8 cellular contexts compared by ENCODE assay signal in the genomic region with DNA sequence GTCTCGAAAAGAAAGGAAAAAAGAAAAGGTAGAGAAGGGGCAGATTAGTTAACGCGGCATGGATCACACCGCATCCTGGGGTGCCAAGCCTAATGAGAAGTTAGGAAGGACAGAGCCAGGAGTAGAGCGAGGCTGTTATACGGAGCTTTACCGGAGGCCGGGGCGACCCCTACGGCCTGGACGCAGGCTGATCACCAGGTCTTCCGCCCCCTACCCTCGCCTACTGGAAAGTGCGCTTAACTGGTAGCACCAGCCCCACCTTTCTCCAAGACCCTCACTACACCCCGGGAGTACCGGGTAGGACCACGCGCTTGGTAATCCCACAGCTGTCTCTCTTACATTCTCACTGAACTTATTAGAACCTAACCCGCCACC. TPM values are rescaled to one million over a fixed set of nuclear protein-coding genes. Genes with fewer than 3 reads are reported as not detected.
DNase-seq lines count a peak whose midpoint lies in the region; ATAC-seq, FAIRE-seq and TF ChIP-seq lines count a peak whose summit lies in the region.

No MANE protein-coding gene starts in this region.

- H3K79me2 ChIP-seq in KMS-11 (ENCODE audit: insufficient read depth, low read depth): peaks cover 15% of the 10 kb centered on the region; the same call in 1 of the 2 replicates

- H4K20me1 ChIP-seq in KMS-11 (ENCODE audit: insufficient read depth): no peaks in the 10 kb centered on the region

- no peaks in the 10 kb centered on the region for H3K36me3 ChIP-seq in KMS-11 (ENCODE audit: insufficient read depth)

- in situ Hi-C loops in astrocyte of the spinal cord (cut with HindIII; ENCODE audit: low sequenced_read_pairs): no loop called here

- peak overlapping the region; percentile 88 to 97 for H3K27ac ChIP-seq in A549
- peak overlapping the region; percentile 98 for H3K27ac ChIP-seq in KMS-11
- H3K27ac ChIP-seq in substantia nigra (ENCODE audit: low read depth, low read length, poor library complexity, severe bottlenecking): peak overlapping the region; percentile 62

- H3K9ac ChIP-seq in KMS-11: peak overlapping the region; percentile 97

- WGBS in A549 (ENCODE audit: missing lambda C conversion rate): 6% methylated on average over 19 of the region's 19 CpGs

- H3K4me3 ChIP-seq in A549: peak overlapping the region; percentile 79
- H3K4me3 ChIP-seq in KMS-11 (IDR thresholded peaks at IDR 0.05; ENCODE audit: insufficient read depth, low read depth, low read length): no peak overlapping the region
- peak overlapping the region; percentile 93 for H3K4me3 ChIP-seq in astrocyte of the spinal cord (ENCODE audit: low read depth, low read length)

- TF ChIP-seq POLR2A in A549 (IDR thresholded peaks at IDR 0.05; ENCODE audit: low read length) (no peak), GM12892 (IDR thresholded peaks at IDR 0.05; ENCODE audit: low read depth, low read length) (no peak)

- POLR2A ChIA-PET in A549 (lab: Yijun Ruan, JAX): interaction anchor here (0.6 to 3.1 kb wide), 14 partner anchors 9 to 1514 kb away, joined by 3 to 68 read pairs (median 4); a partner anchor contains a TSS

- H3K4me2 ChIP-seq in A549 (peak overlapping the region; percentile 71), KMS-11 (peak overlapping the region; percentile 90; the same call in 1 of the 2 replicates)

- no peak for TF ChIP-seq RAD21 in A549 (conservative IDR thresholded peaks at IDR 0.05 in 1 of 2, IDR thresholded peaks at IDR 0.05 in 1 of 2)

- peaks cover 18% of the 10 kb centered on the region for H3K4me1 ChIP-seq in A549
- H3K4me1 ChIP-seq in KMS-11 (ENCODE audit: low read depth, poor library complexity, severe bottlenecking): peaks cover 19% of the 10 kb centered on the region

- DNase-seq in A549 (ENCODE audit: low read depth in 1 of 2, low spot score in 1 of 2) (peak; percentile 21 to 59), GM12892 (ENCODE audit: insufficient read length) (peak; percentile 6), astrocyte of the spinal cord (ENCODE audit: low read depth, low spot score) (peak; percentile 27), left colon (peak in 1 of 2 donors; percentile 61), substantia nigra (lab: John Stamatoyannopoulos, UW) (peak in 5 of 49 donors; percentile 22 to 41 (median 25)), NCI-H1436 treated with DMSO at 0.1 percent for 48 hours (lab: John Stamatoyannopoulos, UW) (no peak)

- CTCF ChIA-PET in A549 (lab: Yijun Ruan, JAX): interaction anchor here (0.7 to 3.6 kb wide), 15 partner anchors 8 to 943 kb away, joined by 3 to 21 read pairs (median 6); a partner anchor contains a TSS

- TF ChIP-seq EP300 in A549 (IDR thresholded peaks at IDR 0.05): no peak

- peak overlapping the region; percentile 46 for H2AFZ ChIP-seq in KMS-11 (ENCODE audit: low read depth)

- no peaks in the 10 kb centered on the region; the same call in 2 of the 3 replicates for H3K9me3 ChIP-seq in A549

- FAIRE-seq in A549 (lab: Jason Lieb, UNC) (no peak), GM12892 (lab: Jason Lieb, UNC) (no peak)

- ATAC-seq in A549: peak; percentile 17; a peak in 5 of 6 replicates
- peak; percentile 9 for ATAC-seq in left colon
- ATAC-seq in GM21390 (IDR thresholded peaks at IDR 0.05; ENCODE audit: unreplicated experiment): no peak

- intact Hi-C loops in left colon (cut with DNase I, micrococcal nuclease): no loop called here

- no peak for TF ChIP-seq CTCF in A549 (IDR thresholded peaks at IDR 0.05)
- TF ChIP-seq CTCF in KMS-11 (conservative IDR thresholded peaks at IDR 0.05; ENCODE audit: low read depth, low read length): no peak
- peak; percentile 25 for TF ChIP-seq CTCF in astrocyte of the spinal cord (IDR thresholded peaks at IDR 0.05; ENCODE audit: low read depth, low read length)

- no peaks in the 10 kb centered on the region for H3K27me3 ChIP-seq in KMS-11 (ENCODE audit: insufficient read depth, low read depth)

TF ChIP-seq in A549, 52 proteins besides CTCF, POLR2A, EP300 and RAD21:
- TF ChIP-seq MYC (IDR thresholded peaks at IDR 0.05; ENCODE audit: borderline replicate concordance, low read length): 0 out of 2 replicates have a peak, but pooled peaks have one; percentile 6
- TF ChIP-seq, protein P1, sequence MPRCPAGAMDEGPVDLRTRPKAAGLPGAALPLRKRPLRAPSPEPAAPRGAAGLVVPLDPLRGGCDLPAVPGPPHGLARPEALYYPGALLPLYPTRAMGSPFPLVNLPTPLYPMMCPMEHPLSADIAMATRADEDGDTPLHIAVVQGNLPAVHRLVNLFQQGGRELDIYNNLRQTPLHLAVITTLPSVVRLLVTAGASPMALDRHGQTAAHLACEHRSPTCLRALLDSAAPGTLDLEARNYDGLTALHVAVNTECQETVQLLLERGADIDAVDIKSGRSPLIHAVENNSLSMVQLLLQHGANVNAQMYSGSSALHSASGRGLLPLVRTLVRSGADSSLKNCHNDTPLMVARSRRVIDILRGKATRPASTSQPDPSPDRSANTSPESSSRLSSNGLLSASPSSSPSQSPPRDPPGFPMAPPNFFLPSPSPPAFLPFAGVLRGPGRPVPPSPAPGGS (IDR thresholded peaks at IDR 0.05): 0 out of 3 replicates have a peak, but pooled peaks have one; percentile 3
- TF ChIP-seq, protein P2, sequence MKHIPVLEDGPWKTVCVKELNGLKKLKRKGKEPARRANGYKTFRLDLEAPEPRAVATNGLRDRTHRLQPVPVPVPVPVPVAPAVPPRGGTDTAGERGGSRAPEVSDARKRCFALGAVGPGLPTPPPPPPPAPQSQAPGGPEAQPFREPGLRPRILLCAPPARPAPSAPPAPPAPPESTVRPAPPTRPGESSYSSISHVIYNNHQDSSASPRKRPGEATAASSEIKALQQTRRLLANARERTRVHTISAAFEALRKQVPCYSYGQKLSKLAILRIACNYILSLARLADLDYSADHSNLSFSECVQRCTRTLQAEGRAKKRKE (CRISPR knock-in tag; IDR thresholded peaks at IDR 0.05; ENCODE audit: low read depth): no peak
TF ChIP-seq in A549: peak in this region for 2.

RNA-seq across cellular contexts. Expression of a gene that starts 33.8 kb away (rescaled TPM):
- polyA plus RNA-seq in A549 (2011; rRNA removed) (32.1 and 50.3 TPM in 2 replicates), A549 (2017; fragmentation: RNase III; extraction: RNeasy Plus Mini Kit Qiagen cat#74134 plus additional on column Dnase treatment) (45.7 to 52.2 TPM (median 50.3 TPM) in 3 replicates)
- 26.9 and 30.3 TPM in 2 replicates for polyA plus RNA-seq in A549 (2012; cell fraction: cytosol; rRNA removed)
- polyA plus RNA-seq in A549 (2012; cell fraction: nucleus; rRNA removed): 26.0 and 29.9 TPM in 2 replicates
- polyA minus RNA-seq in A549 (2011; rRNA and poly(A)+ RNA removed): 16.0 and 19.2 TPM in 2 replicates
- polyA plus RNA-seq in GM12892 (2012; ENCODE audit: missing spikeins): 56.2 TPM
- 10 to 100 TPM; 38.0 to 44.1 TPM for total RNA-seq in left colon

RNA-seq across cellular contexts. Expression of a gene that starts 34.0 kb away (rescaled TPM):
- polyA plus RNA-seq in A549 (2011; rRNA removed) (4.8 and 5.5 TPM in 2 replicates), A549 (2017; fragmentation: RNase III; extraction: RNeasy Plus Mini Kit Qiagen cat#74134 plus additional on column Dnase treatment) (2.0 to 2.4 TPM (median 2.2 TPM) in 3 replicates)
- 0.90 and 1.0 TPM in 2 replicates for polyA plus RNA-seq in A549 (2012; cell fraction: cytosol; rRNA removed)
- 0.67 and 0.81 TPM in 2 replicates for polyA plus RNA-seq in A549 (2012; cell fraction: nucleus; rRNA removed)
- polyA minus RNA-seq in A549 (2011; rRNA and poly(A)+ RNA removed): 1.9 and 3.4 TPM in 2 replicates
- polyA plus RNA-seq in GM12892 (2012; ENCODE audit: missing spikeins): 3.6 TPM
- under 1 TPM; 0.31 to 0.89 TPM for total RNA-seq in left colon

RNA-seq across cellular contexts. Expression of a gene that starts 44.5 kb away (rescaled TPM):
- polyA plus RNA-seq in A549 (2011; rRNA removed): 0.06 TPM in 1 of 2 replicates, not detected in the other
- polyA plus RNA-seq in A549 (2012; cell fraction: cytosol; rRNA removed): not detected in 2 replicates
- polyA plus RNA-seq in A549 (2012; cell fraction: nucleus; rRNA removed): not detected in 2 replicates
- not detected in 3 replicates for polyA plus RNA-seq in A549 (2017; fragmentation: RNase III; extraction: RNeasy Plus Mini Kit Qiagen cat#74134 plus additional on column Dnase treatment)
- not detected in 2 replicates for polyA minus RNA-seq in A549 (2011; rRNA and poly(A)+ RNA removed)
- polyA plus RNA-seq in GM12892 (2012; ENCODE audit: missing spikeins): 0.28 TPM
- not detected for total RNA-seq in left colon
